Comparison of ENCODE assay signal across 8 cellular contexts in the genomic region with DNA sequence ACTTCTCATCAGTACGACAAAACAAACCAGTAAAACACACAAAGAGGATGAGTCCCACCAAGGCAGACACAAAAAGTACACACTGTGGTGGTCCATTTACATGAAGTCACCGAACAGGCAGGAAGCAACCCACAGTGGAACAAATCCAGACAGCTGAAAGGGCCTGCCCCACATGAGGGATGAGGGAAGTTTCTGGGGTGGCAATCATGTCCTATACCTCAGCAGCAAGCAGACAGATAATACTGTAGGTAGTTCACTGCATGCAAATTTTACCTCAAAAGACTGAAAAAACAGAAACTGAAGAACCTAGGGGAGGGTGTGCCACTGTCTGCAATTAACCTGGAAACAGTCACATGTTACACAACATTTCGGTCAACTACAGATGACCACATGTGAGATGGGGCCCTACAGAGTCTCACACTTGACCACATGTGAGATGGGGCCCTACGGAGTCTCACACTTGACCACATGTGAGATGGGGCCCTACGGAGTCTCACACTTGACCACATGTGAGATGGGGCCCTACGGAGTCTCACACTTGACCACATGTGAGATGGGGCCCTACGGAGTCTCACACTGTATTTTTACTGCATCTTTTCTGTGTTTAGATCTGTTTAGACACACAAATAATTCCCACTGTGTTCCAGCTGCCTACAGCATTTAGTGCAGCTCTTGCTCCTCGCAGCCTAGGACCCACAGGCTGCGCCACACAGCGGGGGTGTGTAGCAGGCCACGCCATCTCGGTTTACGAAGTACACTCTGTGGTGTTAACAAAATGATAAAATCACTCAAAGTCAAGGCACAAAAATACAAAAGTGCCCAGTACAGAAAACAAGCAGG. TPM values are rescaled to one million over a fixed set of nuclear protein-coding genes. Genes with fewer than 3 reads are reported as not detected.
DNase-seq lines count a peak whose midpoint lies in the region; ATAC-seq and TF ChIP-seq lines count a peak whose summit lies in the region.

No MANE protein-coding gene starts in this region.

- peaks cover 90% of the 10 kb centered on the region for H3K36me3 ChIP-seq in KOPT-K1 (ENCODE audit: insufficient read depth, low read length)
- peaks cover 75% of the 10 kb centered on the region for H3K36me3 ChIP-seq in lower lobe of right lung
- peaks cover 65% of the 10 kb centered on the region for H3K36me3 ChIP-seq in Karpas-422 (ENCODE audit: insufficient read depth, low read length)

- H3K79me2 ChIP-seq in Karpas-422 (ENCODE audit: low read length) = peaks cover 25% of the 10 kb centered on the region

- intact Hi-C loops in lower lobe of right lung (cut with DNase I) (no loop called here), posterior cingulate gyrus (cut with DNase I) (no loop called here)

- TF ChIP-seq CTCF in lower lobe of right lung (IDR thresholded peaks at IDR 0.05) = no peak

- no peaks in the 10 kb centered on the region for H3K9me2 ChIP-seq in Karpas-422 (replicated peaks; ENCODE audit: insufficient read depth, low read length)

- peak; percentile 96 for ATAC-seq in GM18498 (IDR thresholded peaks at IDR 0.05; ENCODE audit: unreplicated experiment)
- ATAC-seq in GM21528 (IDR thresholded peaks at IDR 0.05; ENCODE audit: low FRiP score, unreplicated experiment) = peak; percentile 85
- ATAC-seq in lower lobe of right lung = peak in 1 of 2 donors; percentile 63

- no peak overlapping the region for H3K4me2 ChIP-seq in Karpas-422 (ENCODE audit: low read depth, low read length, poor library complexity, severe bottlenecking)

- H2AFZ ChIP-seq in Karpas-422 (ENCODE audit: low read length) = no peak overlapping the region

- H3K9me3 ChIP-seq in KOPT-K1 (ENCODE audit: insufficient read depth, low read length, poor library complexity, severe bottlenecking) (no peaks in the 10 kb centered on the region), lower lobe of right lung (no peaks in the 10 kb centered on the region), Karpas-422 (ENCODE audit: low read length) (no peaks in the 10 kb centered on the region)

- H3K27ac ChIP-seq in KOPT-K1 (ENCODE audit: low read depth, low read length, poor library complexity, severe bottlenecking) (peak overlapping the region; percentile 49), lower lobe of right lung (peak overlapping the region; percentile 50), Karpas-422 (ENCODE audit: low read length) (no peak overlapping the region)

- no peak overlapping the region for H3K9ac ChIP-seq in Karpas-422 (ENCODE audit: low read length)

- H3K4me1 ChIP-seq in lower lobe of right lung (no peaks in the 10 kb centered on the region), Karpas-422 (ENCODE audit: low read length) (no peaks in the 10 kb centered on the region)

- 0 out of 2 replicates have a peak, but pooled peaks cover 12% of the 10 kb centered on the region for H4K20me1 ChIP-seq in Karpas-422 (ENCODE audit: insufficient read depth, low read depth, low read length)

- H3K4me3 ChIP-seq in lower lobe of right lung (no peak overlapping the region), Karpas-422 (ENCODE audit: low read length) (no peak overlapping the region)

- no peak for DNase-seq in lower lobe of right lung
- DNase-seq in posterior cingulate gyrus = no peak
- DNase-seq in cerebellar nuclear complex (lab: John Stamatoyannopoulos, UW) = no peak
- no peak for DNase-seq in activated gamma-delta T cell (lab: John Stamatoyannopoulos, UW)
- DNase-seq in Karpas-422 = no peak

- H3K27me3 ChIP-seq in lower lobe of right lung (ENCODE audit: low read depth) (no peaks in the 10 kb centered on the region), Karpas-422 (ENCODE audit: low read length) (no peaks in the 10 kb centered on the region)

RNA-seq across cellular contexts. Expression of a gene that starts 22.2 kb away (rescaled TPM):
- total RNA-seq in lower lobe of right lung = 35.1 TPM
- total RNA-seq in Karpas-422 (2014; rRNA removed; shearing (Covaris generic); ENCODE audit: low replicate concordance) = 85.0 and 114 TPM in 2 replicates

RNA-seq across cellular contexts. Expression of a gene that starts 23.1 kb away (rescaled TPM):
- 60.1 TPM for total RNA-seq in lower lobe of right lung
- total RNA-seq in Karpas-422 (2014; rRNA removed; shearing (Covaris generic); ENCODE audit: low replicate concordance) = 97.0 and 97.1 TPM in 2 replicates

RNA-seq across cellular contexts. Expression of a gene that starts 27.8 kb away (rescaled TPM):
- total RNA-seq in lower lobe of right lung = not detected
- total RNA-seq in Karpas-422 (2014; rRNA removed; shearing (Covaris generic); ENCODE audit: low replicate concordance) = not detected in 2 replicates
